9 cellular contexts compared by ENCODE assay signal in genomic region chr7:101164071-101164840, GRCh38. TPM values are rescaled to one million over a fixed set of nuclear protein-coding genes. Genes with fewer than 3 reads are reported as not detected.
A peak's percentile ranks its signal among the peaks of the same experiment; 100 is the strongest.
DNase-seq lines count a peak whose midpoint lies in the region; ATAC-seq and TF ChIP-seq lines count a peak whose summit lies in the region.
"Had no signal": no experiment of that assay in that cellular context is flagged by ENCODE, and none has a peak within 500 bp of the region (broad histone marks: within the 10 kb centered on the region; RNA-seq: fewer than 3 reads in every experiment).

No MANE protein-coding gene starts in this region.

- ATAC-seq in Right ventricle myocardium inferior = no peak
- ATAC-seq in left ventricle myocardium superior = peak; percentile 41
- no peak for ATAC-seq in HG03439 (IDR thresholded peaks at IDR 0.05; ENCODE audit: unreplicated experiment)
- no peak for ATAC-seq in HG02884 (IDR thresholded peaks at IDR 0.05; ENCODE audit: unreplicated experiment)

- no peaks in the 10 kb centered on the region for H3K9me3 ChIP-seq in cardiac muscle cell (ENCODE audit: low read depth)
- no peaks in the 10 kb centered on the region for H3K9me3 ChIP-seq in smooth muscle cell (replicated peaks; ENCODE audit: low read depth)

- peak overlapping the region; percentile 81 for H3K4me2 ChIP-seq in smooth muscle cell

- peaks cover 54% of the 10 kb centered on the region for H4K20me1 ChIP-seq in smooth muscle cell (ENCODE audit: low read depth)

- DNase-seq in cardiac muscle cell (ENCODE audit: low read depth in 1 of 2, low spot score in 1 of 2) = peak; percentile 72 to 87
- DNase-seq in Right ventricle myocardium inferior (ENCODE audit: missing footprints) = no peak
- peak; percentile 41 for DNase-seq in left ventricle myocardium superior
- DNase-seq in smooth muscle cell (lab: John Stamatoyannopoulos, UW; ENCODE audit: unreplicated experiment) = peak; percentile 53
- DNase-seq in NK-92 (lab: John Stamatoyannopoulos, UW; ENCODE audit: unreplicated experiment) = no peak

- TF ChIP-seq CTCF in cardiac muscle cell (IDR thresholded peaks at IDR 0.05; ENCODE audit: low read depth, low read length) = no peak
- TF ChIP-seq CTCF in VCaP (conservative IDR thresholded peaks at IDR 0.05) = no peak
- no peak for TF ChIP-seq CTCF in smooth muscle cell (IDR thresholded peaks at IDR 0.05; ENCODE audit: borderline replicate concordance, insufficient read depth, poor library complexity, severe bottlenecking)

- intact Hi-C loops in Right ventricle myocardium inferior (cut with DNase I) = no loop called here
- intact Hi-C loops in left ventricle myocardium superior (cut with micrococcal nuclease) = no loop called here

- no peak overlapping the region for H2AFZ ChIP-seq in smooth muscle cell (ENCODE audit: low read depth)

- H3K36me3 ChIP-seq in cardiac muscle cell = no peaks in the 10 kb centered on the region
- no peaks in the 10 kb centered on the region for H3K36me3 ChIP-seq in smooth muscle cell (ENCODE audit: low read depth)

- H3K79me2 ChIP-seq in smooth muscle cell (ENCODE audit: low read depth) = no peaks in the 10 kb centered on the region

- H3K4me1 ChIP-seq in cardiac muscle cell (ENCODE audit: low read depth) (peaks cover 17% of the 10 kb centered on the region), smooth muscle cell (ENCODE audit: low read depth) (peaks cover 38% of the 10 kb centered on the region)

- H3K4me3 ChIP-seq in cardiac muscle cell = peak overlapping the region; percentile 7
- peak overlapping the region; percentile 38 for H3K4me3 ChIP-seq in smooth muscle cell

- 3% methylated on average over 68 of the region's 75 CpGs for WGBS in smooth muscle cell (ENCODE audit: low lambda C conversion rate)

- H3K27ac ChIP-seq in cardiac muscle cell (no peak overlapping the region), VCaP (peak overlapping the region; percentile 98), smooth muscle cell (ENCODE audit: low read depth) (no peak overlapping the region)

- peaks cover 13% of the 10 kb centered on the region for H3F3A ChIP-seq in smooth muscle cell (ENCODE audit: low read depth)

- H3K9ac ChIP-seq in smooth muscle cell (ENCODE audit: low read depth) = no peak overlapping the region

- H3K27me3 ChIP-seq in cardiac muscle cell = peaks cover 93% of the 10 kb centered on the region
- H3K27me3 ChIP-seq in smooth muscle cell (ENCODE audit: low read depth) = peaks cover 51% of the 10 kb centered on the region

RNA-seq across cellular contexts. Expression of gene VGF, which starts 1.1 kb away (rescaled TPM):
- 0.99 and 1.2 TPM in 2 replicates for total RNA-seq in cardiac muscle cell
- polyA plus RNA-seq in cardiac muscle cell = 0.18 and 0.69 TPM in 2 replicates
- not detected for total RNA-seq in Right ventricle myocardium inferior
- total RNA-seq in left ventricle myocardium superior = not detected
- 0.85 TPM in 1 of 2 replicates, not detected in the other for total RNA-seq in smooth muscle cell
- polyA plus RNA-seq in smooth muscle cell = 0.20 and 0.25 TPM in 2 replicates

RNA-seq across cellular contexts. Expression of gene AP1S1, which starts 10.0 kb away (rescaled TPM):
- total RNA-seq in cardiac muscle cell (51.5 and 59.5 TPM in 2 replicates), Right ventricle myocardium inferior (12.8 TPM), left ventricle myocardium superior (11.8 TPM), smooth muscle cell (104 and 105 TPM in 2 replicates)
- polyA plus RNA-seq in cardiac muscle cell (10.1 and 13.8 TPM in 2 replicates), smooth muscle cell (44.0 and 51.2 TPM in 2 replicates)

RNA-seq across cellular contexts. Expression of gene NAT16, which starts 15.8 kb away (rescaled TPM):
- 0.27 TPM in 1 of 2 replicates, not detected in the other for total RNA-seq in cardiac muscle cell
- not detected in 2 replicates for polyA plus RNA-seq in cardiac muscle cell
- not detected for total RNA-seq in Right ventricle myocardium inferior
- total RNA-seq in left ventricle myocardium superior = not detected
- total RNA-seq in smooth muscle cell = not detected in 2 replicates
- polyA plus RNA-seq in smooth muscle cell = not detected in 2 replicates

RNA-seq across cellular contexts. Expression of gene MOGAT3, which starts 36.6 kb away (rescaled TPM):
- total RNA-seq in cardiac muscle cell (not detected in 2 replicates), Right ventricle myocardium inferior (not detected), left ventricle myocardium superior (not detected), smooth muscle cell (not detected in 2 replicates)
- polyA plus RNA-seq in cardiac muscle cell (not detected in 2 replicates), smooth muscle cell (0.38 TPM in 1 of 2 replicates, not detected in the other)
- total RNA-seq: frontal cortex had no signal

RNA-seq across cellular contexts. Expression of gene SERPINE1, which starts 37.4 kb away (rescaled TPM):
- total RNA-seq in cardiac muscle cell = 1.1 and 1.6 TPM in 2 replicates
- polyA plus RNA-seq in cardiac muscle cell = 1.9 and 5.7 TPM in 2 replicates
- 1.6 TPM for total RNA-seq in Right ventricle myocardium inferior
- 1.3 TPM for total RNA-seq in left ventricle myocardium superior
- total RNA-seq in smooth muscle cell = 387 and 435 TPM in 2 replicates
- polyA plus RNA-seq in smooth muscle cell = 460 and 495 TPM in 2 replicates

Comparison
In these comparisons a context has a peak if more than half of its experiments do, and no peak if none do; other contexts are left out.
1. DNase-seq: peak in cardiac muscle cell (2 of 2), left ventricle myocardium superior (single experiment) and smooth muscle cell (single experiment); none in Right ventricle myocardium inferior (single experiment) and NK-92 (single experiment).